In the genomic region with DNA sequence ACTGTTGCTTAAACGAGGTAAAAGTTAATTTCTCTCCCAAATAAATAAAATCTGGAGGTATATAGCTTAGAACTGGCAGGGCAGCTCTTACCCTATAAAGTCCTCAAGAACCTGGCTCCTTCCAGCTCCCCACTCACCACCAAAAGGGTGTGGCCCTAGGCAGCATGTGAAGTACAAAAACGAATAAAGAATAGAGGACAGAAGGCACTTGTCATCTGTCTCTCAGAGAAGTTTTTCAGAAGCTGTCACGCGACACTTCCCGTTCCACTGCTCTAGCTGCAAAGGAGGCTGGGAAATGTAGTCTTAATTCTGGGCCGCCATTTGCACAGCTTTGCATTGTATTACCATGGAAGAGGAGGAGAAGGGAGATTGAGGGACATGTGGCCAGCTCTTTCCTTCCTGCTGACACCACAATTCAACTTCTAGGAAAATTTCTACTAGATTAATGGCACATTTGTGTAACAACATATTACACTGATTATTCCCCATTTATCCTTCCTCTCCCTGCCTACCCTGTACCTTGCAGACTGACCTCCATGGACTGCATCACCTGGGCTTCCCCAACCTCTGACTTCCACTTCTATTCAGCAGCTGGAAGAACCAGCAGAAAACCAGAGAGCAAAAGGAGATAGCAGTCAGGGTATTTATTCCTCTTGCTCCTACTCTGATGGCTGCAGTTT, we compare ENCODE assay signal across 8 cellular contexts.
DNase-seq lines count a peak whose midpoint lies in the region; ATAC-seq and TF ChIP-seq lines count a peak whose summit lies in the region.

No MANE protein-coding gene starts in this region.

- H3K27ac ChIP-seq in duodenal mucosa (ENCODE audit: low read depth, low read length) = no peak overlapping the region

- no peak overlapping the region for H3K27ac Mint-ChIP-seq in activated CD4-positive, alpha-beta T cell treated with anti-CD3 and anti-CD28 coated beads, Interleukin-2, amount 10 ng/mL, durations not matched to agents 7 days and 5 days

- peaks cover 0 to 6% of the 10 kb centered on the region in 2 donors for H3K4me1 ChIP-seq in duodenal mucosa (ENCODE audit: control insufficient read depth in 1 of 2, insufficient read depth in 2 of 2, low read length in 2 of 2)

- no peak overlapping the region for H3K4me3 Mint-ChIP-seq in activated CD4-positive, alpha-beta T cell treated with anti-CD3 and anti-CD28 coated beads, Interleukin-2, amount 10 ng/mL, durations not matched to agents 7 days and 5 days

- H3K27me3 ChIP-seq in duodenal mucosa (ENCODE audit: control insufficient read depth in 1 of 2, insufficient read depth in 2 of 2, low read length in 2 of 2) = no peaks in the 10 kb centered on the region

- H3K36me3 ChIP-seq in duodenal mucosa (ENCODE audit: control insufficient read depth in 1 of 2, insufficient read depth in 2 of 2, low read length in 2 of 2) = no peaks in the 10 kb centered on the region

- no peak overlapping the region for H3K9ac ChIP-seq in duodenal mucosa (ENCODE audit: low read depth in 1 of 2, low read length in 2 of 2)

- DNase-seq in AG09309 (ENCODE audit: low read depth) (peak; percentile 2), NCI-H510A (lab: John Stamatoyannopoulos, UW) (peak; percentile 80), lung microvascular endothelial cell (ENCODE audit: low read depth in 2 of 2) (peak; percentile 86 to 94)
- DNase-seq in activated CD4-positive, alpha-beta T cell treated with anti-CD3 and anti-CD28 coated beads, Interleukin-2, amount 10 ng/mL, durations not matched to agents 7 days and 5 days = peak; percentile 76
- DNase-seq in stimulated activated CD8-positive, alpha-beta memory T cell treated with anti-CD3 and anti-CD28 coated beads, Interleukin-15, amount 100 ng/mL, for 48 hours (ENCODE audit: low read depth in 2 of 2) = peak; percentile 42 to 45

- TF ChIP-seq CTCF in AG09309 (IDR thresholded peaks at IDR 0.05; ENCODE audit: control insufficient read depth, insufficient read depth, low read depth, low read length, missing control alignments) = no peak

- POLR2A ChIA-PET in activated CD4-positive, alpha-beta T cell treated with anti-CD3 and anti-CD28 coated beads, Interleukin-2, amount 10 ng/mL, durations not matched to agents 7 days and 5 days (lab: Charles Lee) = no interaction called here

- H3K4me3 ChIP-seq in AG09309 (ENCODE audit: control insufficient read depth, low read depth, low read length) = peak overlapping the region; percentile 30
- H3K4me3 ChIP-seq in duodenal mucosa (ENCODE audit: low read depth in 1 of 2, low read length in 2 of 2) = peak overlapping the region; percentile 51 to 57

- no peaks in the 10 kb centered on the region for H3K36me3 Mint-ChIP-seq in activated CD4-positive, alpha-beta T cell treated with anti-CD3 and anti-CD28 coated beads, Interleukin-2, amount 10 ng/mL, durations not matched to agents 7 days and 5 days (ENCODE audit: low read depth)

- H3K27me3 Mint-ChIP-seq in activated CD4-positive, alpha-beta T cell treated with anti-CD3 and anti-CD28 coated beads, Interleukin-2, amount 10 ng/mL, durations not matched to agents 7 days and 5 days = peaks cover 4% of the 10 kb centered on the region

- no peaks in the 10 kb centered on the region for H3K9me3 ChIP-seq in duodenal mucosa (ENCODE audit: control insufficient read depth in 1 of 2, low read length in 2 of 2)

- ATAC-seq in GM19043 (IDR thresholded peaks at IDR 0.05; ENCODE audit: low read depth, unreplicated experiment) (peak; percentile 97), HG03196 (IDR thresholded peaks at IDR 0.05; ENCODE audit: unreplicated experiment) (peak; percentile 93)

- peaks cover 8% of the 10 kb centered on the region for H3K4me1 Mint-ChIP-seq in activated CD4-positive, alpha-beta T cell treated with anti-CD3 and anti-CD28 coated beads, Interleukin-2, amount 10 ng/mL, durations not matched to agents 7 days and 5 days

- H3K9me3 Mint-ChIP-seq in activated CD4-positive, alpha-beta T cell treated with anti-CD3 and anti-CD28 coated beads, Interleukin-2, amount 10 ng/mL, durations not matched to agents 7 days and 5 days = no peaks in the 10 kb centered on the region

- CTCF ChIA-PET in activated CD4-positive, alpha-beta T cell treated with anti-CD3 and anti-CD28 coated beads, Interleukin-2, amount 10 ng/mL, durations not matched to agents 7 days and 5 days (lab: Charles Lee) = interaction anchor here (0.9 to 1.4 kb wide), 6 partner anchors 10 to 62 kb away, joined by 3 to 4 read pairs (median 3); a partner anchor contains a TSS

Comparison
In these comparisons a context has a peak if more than half of its experiments do, and no peak if none do; other contexts are left out.
1. DNase-seq: peak in every context shown above with its lines; median percentile 90 in lung microvascular endothelial cell; 80 in NCI-H510A; 76 in activated CD4-positive, alpha-beta T cell treated with anti-CD3 and anti-CD28 coated beads, Interleukin-2, amount 10 ng/mL, durations not matched to agents 7 days and 5 days; 44 in stimulated activated CD8-positive, alpha-beta memory T cell treated with anti-CD3 and anti-CD28 coated beads, Interleukin-15, amount 100 ng/mL, for 48 hours; 2 in AG09309.